ENCODE assay signal across 15 cellular contexts in genomic region chr11:121445071-121445768, GRCh38. TPM values are rescaled to one million over a fixed set of nuclear protein-coding genes. Genes with fewer than 3 reads are reported as not detected.
DNase-seq lines count a peak whose midpoint lies in the region; ATAC-seq, FAIRE-seq and TF ChIP-seq lines count a peak whose summit lies in the region.
"Had no signal": no experiment of that assay in that cellular context is flagged by ENCODE, and none has a peak within 500 bp of the region (broad histone marks: within the 10 kb centered on the region; RNA-seq: fewer than 3 reads in every experiment).

No MANE protein-coding gene starts in this region.

- H3K9me3 ChIP-seq in H1 (ENCODE audit: insufficient read depth in 2 of 2, low read depth in 1 of 2, low read length in 1 of 2) (no peaks in the 10 kb centered on the region), sigmoid colon (no peaks in the 10 kb centered on the region), esophagus squamous epithelium (no peaks in the 10 kb centered on the region)
- H3K9me3 ChIP-seq: BE2C, right atrium auricular region had no signal

- H2AFZ ChIP-seq in H1 (ENCODE audit: low read length): no peak overlapping the region

- peak overlapping the region; percentile 6 for H3K56ac ChIP-seq in H1 (replicated peaks; ENCODE audit: insufficient read length, low read depth, low read length)

- H2BK15ac ChIP-seq in H1 (ENCODE audit: low read length): 0 out of 2 replicates have a peak overlapping the region, but pooled peaks have one; percentile 67

- TF ChIP-seq POLR2A in GM18505 (IDR thresholded peaks at IDR 0.05; ENCODE audit: borderline replicate concordance, extremely low read depth, insufficient read depth, insufficient read length) (peak; percentile 21), H1 (IDR thresholded peaks at IDR 0.05; ENCODE audit: control extremely low read depth in 1 of 2, low read depth in 2 of 2, low read length in 2 of 2) (no peak), sigmoid colon (IDR thresholded peaks at IDR 0.05) (no peak), esophagus squamous epithelium (IDR thresholded peaks at IDR 0.05) (no peak)

- no peaks in the 10 kb centered on the region for H3K36me3 ChIP-seq in H1 (ENCODE audit: control insufficient read depth in 2 of 4, insufficient read depth in 4 of 4, low read length in 3 of 4)
- no peaks in the 10 kb centered on the region for H3K36me3 ChIP-seq in sigmoid colon
- no peaks in the 10 kb centered on the region for H3K36me3 ChIP-seq in esophagus squamous epithelium
- H3K36me3 ChIP-seq: BE2C, right atrium auricular region had no signal

- H2BK120ac ChIP-seq in H1 (replicated peaks; ENCODE audit: low read depth, low read length): no peak overlapping the region

- no peak overlapping the region for H3K23ac ChIP-seq in H1 (ENCODE audit: insufficient read length)

- peak overlapping the region; percentile 94; the same call in 1 of the 2 replicates for H2AK5ac ChIP-seq in H1 (ENCODE audit: low read depth, low read length)

- no peak overlapping the region for H4K8ac ChIP-seq in H1 (ENCODE audit: extremely low read depth, insufficient read depth, low read length)

- H4K91ac ChIP-seq in H1 (replicated peaks; ENCODE audit: insufficient read length, low read length): peak overlapping the region; percentile 78

- H3K14ac ChIP-seq in H1 (ENCODE audit: insufficient read length): no peak overlapping the region

- TF ChIP-seq EP300 in H1 (IDR thresholded peaks at IDR 0.05; ENCODE audit: borderline replicate concordance in 1 of 2, low read depth in 2 of 2, low read length in 2 of 2) (no peak), sigmoid colon (IDR thresholded peaks at IDR 0.05) (no peak)

- H3K4me1 Mint-ChIP-seq in CD14-positive monocyte (peaks cover 54% of the 10 kb centered on the region), progenitor cell of endocrine pancreas (ENCODE audit: low read depth) (peaks cover 11% of the 10 kb centered on the region)

- H3K9me3 Mint-ChIP-seq in CD14-positive monocyte (no peaks in the 10 kb centered on the region), progenitor cell of endocrine pancreas (ENCODE audit: low read depth) (no peaks in the 10 kb centered on the region)
- H3K9me3 Mint-ChIP-seq: mesothelial cell of epicardium had no signal

- H3K23me2 ChIP-seq in H1 (ENCODE audit: low read depth, low read length): no peaks in the 10 kb centered on the region

- H3K4me1 ChIP-seq in H1 (replicated peaks in 1 of 4; ENCODE audit: control insufficient read depth in 3 of 4, insufficient read depth in 4 of 4, low read length in 3 of 4) (peaks cover 0 to 12% (median 5%) of the 10 kb centered on the region in 4 experiments; a peak in 6 of 7 replicates), sigmoid colon (no peaks in the 10 kb centered on the region), esophagus squamous epithelium (peaks cover 9 to 100% (median 12%) of the 10 kb centered on the region in 3 donors)
- H3K4me1 ChIP-seq: BE2C, right atrium auricular region had no signal

- intact Hi-C loops in CD14-positive monocyte (cut with micrococcal nuclease): no loop called here
- intact Hi-C loops in sigmoid colon (cut with DNase I): no loop called here
- intact Hi-C loops in esophagus squamous epithelium (cut with DNase I): no loop called here

- H3K4me3 Mint-ChIP-seq in CD14-positive monocyte (peak overlapping the region in 1 of 2 donors; percentile 3), progenitor cell of endocrine pancreas (ENCODE audit: low read depth) (no peak overlapping the region)
- H3K4me3 Mint-ChIP-seq: mesothelial cell of epicardium had no signal

- H2BK12ac ChIP-seq in H1 (ENCODE audit: low read depth, low read length): peak overlapping the region; percentile 88; the same call in 1 of the 2 replicates

- H3K79me2 ChIP-seq in H1 (ENCODE audit: control insufficient read depth in 1 of 2, insufficient read depth in 2 of 2, low read length in 2 of 2): no peaks in the 10 kb centered on the region

- peak overlapping the region; percentile 29; the same call in 1 of the 2 replicates for H3K27ac ChIP-seq in HL-60 (replicated peaks)
- no peak overlapping the region for H3K27ac ChIP-seq in H1 (ENCODE audit: low read depth, low read length)
- no peak overlapping the region for H3K27ac ChIP-seq in sigmoid colon
- H3K27ac ChIP-seq in esophagus squamous epithelium: peak overlapping the region in 2 of 4 donors; percentile 34 to 38
- H3K27ac ChIP-seq: right atrium auricular region had no signal

- no peaks in the 10 kb centered on the region for H4K20me1 ChIP-seq in H1 (replicated peaks in 1 of 2; ENCODE audit: control insufficient read depth in 1 of 2, insufficient read depth in 2 of 2, low read length in 2 of 2)

- H4K5ac ChIP-seq in H1 (ENCODE audit: insufficient read length, low read depth, low read length): no peak overlapping the region

- H3K4me3 ChIP-seq in HL-60 (replicated peaks; ENCODE audit: insufficient read depth, low read length): no peak overlapping the region
- no peak overlapping the region for H3K4me3 ChIP-seq in H1 (ENCODE audit: extremely low read depth in 1 of 4, insufficient read depth in 2 of 4, low read depth in 3 of 4, low read length in 4 of 4)
- H3K4me3 ChIP-seq in sigmoid colon: no peak overlapping the region
- no peak overlapping the region for H3K4me3 ChIP-seq in esophagus squamous epithelium
- H3K4me3 ChIP-seq: right atrium auricular region had no signal

- no peak for TF ChIP-seq CTCF in CD14-positive monocyte (IDR thresholded peaks at IDR 0.05)
- no peak for TF ChIP-seq CTCF in HL-60 (IDR thresholded peaks at IDR 0.05; ENCODE audit: insufficient read depth, low read length)
- TF ChIP-seq CTCF in H1 (IDR thresholded peaks at IDR 0.05; ENCODE audit: control extremely low read depth in 1 of 3, insufficient read depth in 1 of 3, low read depth in 1 of 3, low read length in 3 of 3): no peak
- TF ChIP-seq CTCF in progenitor cell of endocrine pancreas (IDR thresholded peaks at IDR 0.05; ENCODE audit: unreplicated experiment): no peak
- TF ChIP-seq CTCF in sigmoid colon (IDR thresholded peaks at IDR 0.05): no peak
- TF ChIP-seq CTCF in esophagus squamous epithelium (IDR thresholded peaks at IDR 0.05): no peak

- H3K18ac ChIP-seq in H1 (ENCODE audit: extremely low read depth, low read length): 0 out of 2 replicates have a peak overlapping the region, but pooled peaks have one; percentile 24

- no peaks in the 10 kb centered on the region for H3K79me1 ChIP-seq in H1 (ENCODE audit: low read depth, low read length)

- H3K9ac ChIP-seq in H1 (replicated peaks in 1 of 4; ENCODE audit: extremely low read depth in 1 of 4, low read depth in 3 of 4, low read length in 3 of 4): no peak overlapping the region

- POLR2A ChIA-PET in H1 (lab: Charles Lee; ENCODE audit: partially characterized antibody): no interaction called here

- FAIRE-seq in H1 (lab: Jason Lieb, UNC): no peak

- WGBS in H1 (ENCODE audit: extremely low coverage in 1 of 2, insufficient coverage in 1 of 2, insufficient read length in 1 of 2, insufficient replicate concordance in 2 of 2, low coverage in 1 of 2, low lambda C conversion rate in 2 of 2, missing lambda C conversion rate in 1 of 2), 2 experiments: 89% methylated on average over 14 of the region's 14 CpGs; no CpG with 5 or more reads in 1 of the 2 experiments
- WGBS in sigmoid colon, 2 donors: 65 to 67% methylated on average over 14 of the region's 14 CpGs
- 78 to 80% methylated on average over 14 of the region's 14 CpGs for WGBS in esophagus squamous epithelium, 2 donors

- H3K27me3 Mint-ChIP-seq in CD14-positive monocyte (ENCODE audit: low read depth in 3 of 3) (no peaks in the 10 kb centered on the region), progenitor cell of endocrine pancreas (peaks cover 5% of the 10 kb centered on the region)

- CTCF ChIA-PET in H1 (lab: Charles Lee; ENCODE audit: partially characterized antibody): interaction anchor here (1.0 kb wide), 1 partner anchor 12 kb away, joined by 5 read pairs; no protein-coding TSS in a partner anchor

- H3K27ac Mint-ChIP-seq in CD14-positive monocyte (peak overlapping the region in 5 of 7 donors; percentile 0 to 89 (median 63)), progenitor cell of endocrine pancreas (no peak overlapping the region)
- H3K27ac Mint-ChIP-seq: mesothelial cell of epicardium had no signal

- DNase-seq in CD14-positive monocyte (ENCODE audit: low spot score) (no peak), HL-60 (ENCODE audit: low read depth in 1 of 2, low spot score in 1 of 2) (no peak), H1 (ENCODE audit: low read depth in 1 of 2, low spot score in 2 of 2) (no peak), progenitor cell of endocrine pancreas (ENCODE audit: low spot score, unreplicated experiment) (no peak), sigmoid colon (no peak), ureter (ENCODE audit: low spot score) (no peak), esophagus squamous epithelium (lab: John Stamatoyannopoulos, UW) (no peak)
- DNase-seq: BE2C, GF-D8, GOT3, NCI-H1092 treated with DMSO at 0.1 percent for 48 hours, NCI-H510A treated with DMSO at 0.1 percent for 48 hours had no signal

- H3K36me3 Mint-ChIP-seq in CD14-positive monocyte (no peaks in the 10 kb centered on the region), progenitor cell of endocrine pancreas (ENCODE audit: insufficient read depth) (no peaks in the 10 kb centered on the region)
- H3K36me3 Mint-ChIP-seq: mesothelial cell of epicardium had no signal

- peak overlapping the region; percentile 77; the same call in 1 of the 2 replicates for H2BK20ac ChIP-seq in H1 (ENCODE audit: low read length)

- no peak overlapping the region for H3K4me2 ChIP-seq in H1 (ENCODE audit: insufficient read depth in 1 of 2, low read depth in 2 of 2, low read length in 2 of 2)

- no peak for ATAC-seq in GM18505 (IDR thresholded peaks at IDR 0.05; ENCODE audit: unreplicated experiment)

- no peaks in the 10 kb centered on the region for H3K27me3 ChIP-seq in HL-60 (ENCODE audit: insufficient read depth, poor library complexity, severe bottlenecking)
- no peaks in the 10 kb centered on the region; a peak in 2 of 7 replicates for H3K27me3 ChIP-seq in H1 (replicated peaks in 1 of 4; ENCODE audit: control insufficient read depth in 3 of 4, extremely low read depth in 1 of 4, insufficient read depth in 3 of 4, low read length in 3 of 4)
- H3K27me3 ChIP-seq in sigmoid colon: no peaks in the 10 kb centered on the region
- H3K27me3 ChIP-seq in esophagus squamous epithelium: no peaks in the 10 kb centered on the region
- H3K27me3 ChIP-seq: BE2C, right atrium auricular region had no signal

- no peak overlapping the region for H3K4ac ChIP-seq in H1 (replicated peaks; ENCODE audit: insufficient read length, low read depth, low read length)

- no peak overlapping the region for H2BK5ac ChIP-seq in H1 (ENCODE audit: low read depth, low read length)

- no peak for TF ChIP-seq RAD21 in H1 (IDR thresholded peaks at IDR 0.05 in 1 of 2, conservative IDR thresholded peaks at IDR 0.05 in 1 of 2; ENCODE audit: low read depth in 2 of 2, low read length in 2 of 2)

RNA-seq across cellular contexts. Expression of gene SORL1, which starts 6.9 kb away (rescaled TPM):
- polyA plus RNA-seq in CD14-positive monocyte (10 to 100 TPM; 52.5 to 59.4 TPM), H1 (2011; rRNA removed) (38.1 and 90.3 TPM in 2 replicates), sigmoid colon (10 to 100 TPM in 1 of 3 donors, 1 to 10 TPM in 2; 3.2 to 19.8 (median 3.6) TPM)
- total RNA-seq in H1 (2021; fragmentation: NEBNext Ultra II Directional; extraction: Animal tissue kit (Norgen Biotek cat#: 25700)): 65.5 and 66.6 TPM in 2 replicates
- polyA plus RNA-seq in H1 (2011; cell fraction: cytosol; rRNA removed): 40.1 TPM
- polyA plus RNA-seq in H1 (2011; cell fraction: nucleus; rRNA removed): 217 TPM
- polyA plus RNA-seq in H1 (2012, experiment 1 of 2): 27.0 to 38.1 TPM (median 34.7 TPM) in 4 replicates
- 2.3 TPM for polyA plus RNA-seq in H1 (2012, experiment 2 of 2)
- polyA plus RNA-seq in H1 (2013, experiment 1 of 2): 45.2 TPM
- 33.1 TPM for polyA plus RNA-seq in H1 (2013, experiment 2 of 2)
- polyA minus RNA-seq in H1 (2011; rRNA and poly(A)+ RNA removed): 340 and 508 TPM in 2 replicates
- 105 TPM for polyA minus RNA-seq in H1 (2011; cell fraction: cytosol; rRNA and poly(A)+ RNA removed)
- 189 TPM for polyA minus RNA-seq in H1 (2011; cell fraction: nucleus; rRNA and poly(A)+ RNA removed)
- total RNA-seq in progenitor cell of endocrine pancreas (30.9 and 31.8 TPM in 2 replicates), sigmoid colon (10 to 100 TPM in 3 of 4 donors, 1 to 10 TPM in 1; 8.1 to 17.1 (median 14.2) TPM), ureter (134 TPM), esophagus squamous epithelium (10 to 100 TPM in 3 of 4 donors, 1 to 10 TPM in 1; 6.8 to 19.9 (median 16.3) TPM)
